In the genomic region with DNA sequence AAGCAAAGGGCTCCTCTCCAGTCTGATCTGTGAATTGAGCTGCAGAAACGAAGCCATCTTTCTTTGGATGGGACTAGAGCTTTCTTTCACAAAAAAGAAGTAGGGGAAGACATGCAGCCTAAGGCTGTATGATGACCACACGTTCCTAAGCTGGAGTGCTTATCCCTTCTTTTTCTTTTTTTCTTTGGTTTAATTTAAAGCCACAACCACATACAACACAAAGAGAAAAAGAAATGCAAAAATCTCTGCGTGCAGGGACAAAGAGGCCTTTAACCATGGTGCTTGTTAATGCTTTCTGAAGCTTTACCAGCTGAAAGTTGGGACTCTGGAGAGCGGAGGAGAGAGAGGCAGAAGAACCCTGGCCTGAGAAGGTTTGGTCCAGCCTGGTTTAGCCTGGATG, we compare ENCODE assay signal across 11 cellular contexts.
"Had no signal": no experiment of that assay in that cellular context is flagged by ENCODE, and none has a peak within 500 bp of the region (broad histone marks: within the 10 kb centered on the region; RNA-seq: fewer than 3 reads in every experiment).

No MANE protein-coding gene starts in this region.

- DNase-seq: activated CD4-positive, alpha-beta T cell treated with anti-CD3 and anti-CD28 coated beads for 1 hour; activated CD4-positive, alpha-beta T cell treated with anti-CD3 and anti-CD28 coated beads, Interleukin-2, amount 50 U/mL, for 48 hours; left lung; sigmoid colon; stimulated activated CD4-positive, alpha-beta T cell treated with anti-CD3 and anti-CD28 coated beads, Interleukin-1b, Interleukin-23, amount 100 ng/mL, for 48 hours; T1000; tibial artery had no signal

- H3K4me3 Mint-ChIP-seq: activated T-helper 1 cell treated with anti-CD3 and anti-CD28 coated beads, Interleukin-12 subunit alpha, Interleukin-12 subunit beta, Interleukin-2, Interleukin-4 antibody, amounts not matched to agents 30 ng/mL and 10 ng/mL and 1 ng/mL, durations not matched to agents 14 hours and 24 hours and 36 hours; memory B cell had no signal

- H3K9me3 Mint-ChIP-seq: activated T-helper 1 cell treated with anti-CD3 and anti-CD28 coated beads, Interleukin-12 subunit alpha, Interleukin-12 subunit beta, Interleukin-2, Interleukin-4 antibody, amounts not matched to agents 30 ng/mL and 10 ng/mL and 1 ng/mL, durations not matched to agents 14 hours and 24 hours and 36 hours; memory B cell had no signal

- H3K27me3 Mint-ChIP-seq: memory B cell had no signal

- ATAC-seq: esophagus mucosa, left lung had no signal

- H3K27me3 ChIP-seq: hepatocyte, left lung, sigmoid colon, tibial artery had no signal

- H3K9me3 ChIP-seq: left lung, sigmoid colon, tibial artery had no signal

- H3K27ac Mint-ChIP-seq: activated T-helper 1 cell treated with anti-CD3 and anti-CD28 coated beads, Interleukin-12 subunit alpha, Interleukin-12 subunit beta, Interleukin-2, Interleukin-4 antibody, amounts not matched to agents 30 ng/mL and 10 ng/mL and 1 ng/mL, durations not matched to agents 14 hours and 24 hours and 36 hours; memory B cell had no signal

- H3K4me3 ChIP-seq: hepatocyte, left lung, sigmoid colon, tibial artery had no signal

- H3K27ac ChIP-seq: hepatocyte, left lung, sigmoid colon, tibial artery had no signal
